Comparison of ENCODE assay signal across 26 cellular contexts in the genomic region with DNA sequence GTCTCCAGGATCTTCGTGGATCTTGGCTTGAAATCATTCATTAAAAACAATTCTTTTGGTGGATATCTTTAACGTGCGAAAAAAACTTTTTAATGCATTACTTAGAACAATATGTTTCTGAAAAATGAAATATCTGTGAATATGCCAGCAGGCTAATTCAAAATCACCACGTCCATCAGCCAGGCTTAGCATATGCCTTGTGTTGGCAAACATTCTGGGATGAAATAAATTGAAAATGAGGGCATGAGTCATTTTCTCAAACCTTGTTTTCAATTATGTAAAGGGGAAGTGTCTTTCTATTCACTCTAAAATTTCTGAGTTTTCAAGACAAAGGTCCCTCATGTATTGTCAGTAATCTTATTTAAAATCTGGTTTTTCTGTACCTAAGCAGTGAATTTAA.
DNase-seq lines count a peak whose midpoint lies in the region; ATAC-seq and TF ChIP-seq lines count a peak whose summit lies in the region.
"Had no signal": no experiment of that assay in that cellular context is flagged by ENCODE, and none has a peak within 500 bp of the region (broad histone marks: within the 10 kb centered on the region; RNA-seq: fewer than 3 reads in every experiment).

No MANE protein-coding gene starts in this region.

- in situ Hi-C loops in IMR-90 (cut with MboI; ENCODE audit: low sequenced_read_pairs): no loop called here

- H2AK9ac ChIP-seq in IMR-90 (replicated peaks; ENCODE audit: low read depth, low read length, poor library complexity): no peak overlapping the region

- DNase-seq in IMR-90 (no peak), SK-N-SH (no peak), endothelial cell (ENCODE audit: low spot score) (no peak), superior temporal gyrus (ENCODE audit: extremely low spot score) (peak; percentile 59), SIG-M5 (lab: John Stamatoyannopoulos, UW) (no peak), HFFc6 (no peak), DMS 273 treated with DMSO at 0.1 percent for 48 hours (lab: John Stamatoyannopoulos, UW) (no peak), NOMO-1 treated with dmso at 0.1 percent for 144 hours (lab: John Stamatoyannopoulos, UW; ENCODE audit: unreplicated experiment) (no peak)
- DNase-seq: ACHN; BE2C; CD8-positive, alpha-beta memory T cell; GDM1; H7; KBM-7; MG63; NCI-H187; NCI-H2081 treated with DMSO at 0.1 percent for 48 hours; NCI-H2171; NCI-H226; NCI-H524; NCI-H774; PC-3; T-helper 1 cell had no signal

- no peak overlapping the region for H3K56ac ChIP-seq in IMR-90 (ENCODE audit: extremely low read depth, insufficient read depth, low read length)

- ATAC-seq in IMR-90 (ENCODE audit: low read depth): no peak
- ATAC-seq: PC-3, Right ventricle myocardium inferior had no signal

- H2BK20ac ChIP-seq in IMR-90 (ENCODE audit: low read depth, low read length): no peak overlapping the region

- TF ChIP-seq RAD21 in IMR-90 (IDR thresholded peaks at IDR 0.05; ENCODE audit: low read length): no peak
- no peak for TF ChIP-seq RAD21 in SK-N-SH (IDR thresholded peaks at IDR 0.05; ENCODE audit: low read length)

- no peaks in the 10 kb centered on the region for H3K36me3 ChIP-seq in IMR-90 (ENCODE audit: control insufficient read depth, insufficient read depth, low read length)
- H3K36me3 ChIP-seq in SK-N-SH (replicated peaks in 1 of 2; ENCODE audit: control insufficient read depth in 1 of 2, insufficient read depth in 2 of 2, low read length in 1 of 2): peaks cover 34 to 48% of the 10 kb centered on the region in 2 experiments
- H3K36me3 ChIP-seq: MG63 had no signal

- no peak for TF ChIP-seq POLR2A in IMR-90 (IDR thresholded peaks at IDR 0.05; ENCODE audit: low read depth, low read length)

- H2AFZ ChIP-seq in IMR-90 (replicated peaks; ENCODE audit: low read length, poor library complexity) (no peak overlapping the region), SK-N-SH (ENCODE audit: low read depth) (no peak overlapping the region)

- no peak overlapping the region for H4K91ac ChIP-seq in IMR-90 (ENCODE audit: insufficient read depth, low read depth, low read length)

- CTCF ChIA-PET in IMR-90 (lab: Yijun Ruan, JAX): no interaction called here
- CTCF ChIA-PET in SK-N-SH (lab: Yijun Ruan, JAX): interaction anchor here (1.3 kb wide), 1 partner anchor 28 kb away, joined by 3 read pairs; no protein-coding TSS in a partner anchor

- H3K4me1 ChIP-seq in IMR-90 (ENCODE audit: control insufficient read depth, insufficient read depth, low read length) (0 out of 2 replicates have a peak, but pooled peaks cover 1% of the 10 kb centered on the region), SK-N-SH (ENCODE audit: control insufficient read depth in 1 of 2, insufficient read depth in 2 of 2, low read depth in 1 of 2, low read length in 1 of 2) (peaks cover 17 to 18% of the 10 kb centered on the region in 2 experiments; a peak in 2 of 4 replicates)
- H3K4me1 ChIP-seq: SJSA1 had no signal

- no peaks in the 10 kb centered on the region for H3K79me1 ChIP-seq in IMR-90 (ENCODE audit: low read depth in 1 of 2, low read length in 2 of 2)

- no peak overlapping the region for H2BK5ac ChIP-seq in IMR-90 (ENCODE audit: low read depth, low read length, poor library complexity, severe bottlenecking)

- H3K9ac ChIP-seq in IMR-90 (ENCODE audit: low read depth, low read length) (no peak overlapping the region), SK-N-SH (no peak overlapping the region)

- H3K27me3 ChIP-seq in IMR-90 (ENCODE audit: control insufficient read depth, insufficient read depth, low read length): no peaks in the 10 kb centered on the region
- no peaks in the 10 kb centered on the region for H3K27me3 ChIP-seq in SK-N-SH (ENCODE audit: insufficient read depth)
- H3K27me3 ChIP-seq: BE2C, MG63, SJSA1 had no signal

- H3K27me3 Mint-ChIP-seq in endothelial cell (ENCODE audit: unreplicated experiment) (no peaks in the 10 kb centered on the region), HFFc6 (ENCODE audit: insufficient read depth) (no peaks in the 10 kb centered on the region)
- H3K27me3 Mint-ChIP-seq: CD8-positive, alpha-beta memory T cell had no signal

- BruUV-seq in IMR-90 (replicated peaks; lab: Mats Ljungman, UMichigan): no TSS peak

- no peaks in the 10 kb centered on the region for H3K9me2 ChIP-seq in SK-N-SH

- H2BK15ac ChIP-seq in IMR-90 (ENCODE audit: low read depth, low read length): no peak overlapping the region

- H3K4me1 Mint-ChIP-seq in endothelial cell (ENCODE audit: unreplicated experiment): peaks cover 36% of the 10 kb centered on the region
- peaks cover 26% of the 10 kb centered on the region for H3K4me1 Mint-ChIP-seq in HFFc6 (ENCODE audit: low read depth)
- H3K4me1 Mint-ChIP-seq: CD14-positive monocyte; CD8-positive, alpha-beta memory T cell had no signal

- H4K8ac ChIP-seq in IMR-90 (ENCODE audit: low read depth in 2 of 2, low read length in 2 of 2): no peak overlapping the region

- POLR2A ChIA-PET in IMR-90 (lab: Charles Lee; ENCODE audit: unreplicated experiment) (no interaction called here), SK-N-SH (lab: Yijun Ruan, JAX) (no interaction called here)

- intact Hi-C loops in IMR-90 (cut with micrococcal nuclease): no loop called here

- H3K23ac ChIP-seq in IMR-90 (ENCODE audit: low read depth, low read length): no peak overlapping the region

- no peak for TF ChIP-seq EP300 in SK-N-SH (IDR thresholded peaks at IDR 0.05; ENCODE audit: borderline replicate concordance in 1 of 2, low read depth in 1 of 2, low read length in 1 of 2)

- H3K9me3 Mint-ChIP-seq in endothelial cell (ENCODE audit: unreplicated experiment) (no peaks in the 10 kb centered on the region), HFFc6 (no peaks in the 10 kb centered on the region)
- H3K9me3 Mint-ChIP-seq: CD14-positive monocyte had no signal

- H3K4me3 Mint-ChIP-seq in endothelial cell (ENCODE audit: unreplicated experiment) (no peak overlapping the region), HFFc6 (no peak overlapping the region)
- H3K4me3 Mint-ChIP-seq: CD14-positive monocyte; CD8-positive, alpha-beta memory T cell had no signal

- H3K27ac Mint-ChIP-seq in endothelial cell (ENCODE audit: unreplicated experiment) (peak overlapping the region; percentile 14), HFFc6 (no peak overlapping the region)
- H3K27ac Mint-ChIP-seq: CD14-positive monocyte; CD8-positive, alpha-beta memory T cell had no signal

- no peaks in the 10 kb centered on the region for H3K9me3 ChIP-seq in IMR-90 (ENCODE audit: control insufficient read depth, insufficient read depth, low read length)
- H3K9me3 ChIP-seq in SK-N-SH: no peaks in the 10 kb centered on the region
- H3K9me3 ChIP-seq: BE2C, MG63, SJSA1 had no signal

- peaks cover 4% of the 10 kb centered on the region; the same call in 1 of the 2 replicates for H3K9me1 ChIP-seq in IMR-90 (ENCODE audit: insufficient read depth, low read length)

- H3K79me2 ChIP-seq in SK-N-SH (ENCODE audit: insufficient read depth): no peaks in the 10 kb centered on the region

- H3K27ac ChIP-seq in IMR-90 (ENCODE audit: insufficient read depth, low read length) (no peak overlapping the region), SK-N-SH (ENCODE audit: low read depth in 2 of 2, low read length in 1 of 2) (peak overlapping the region; percentile 18 to 98; a peak in 3 of 4 replicates)
- H3K27ac ChIP-seq: SJSA1 had no signal

- no peak overlapping the region for H3K4ac ChIP-seq in IMR-90 (ENCODE audit: low read depth, low read length)

- dilution Hi-C loops in IMR-90 (cut with HindIII; ENCODE audit: low sequenced_read_pairs, unreplicated experiment): no loop called here

- TF ChIP-seq CTCF in IMR-90 (conservative IDR thresholded peaks at IDR 0.05; ENCODE audit: low read depth, low read length) (no peak), SK-N-SH (IDR thresholded peaks at IDR 0.05) (no peak), endothelial cell (IDR thresholded peaks at IDR 0.05; ENCODE audit: unreplicated experiment) (no peak), HFFc6 (IDR thresholded peaks at IDR 0.05) (no peak)

- no CpG with 5 or more reads among the region's 4 CpGs for WGBS in IMR-90 (ENCODE audit: extremely low coverage in 2 of 2, insufficient read length in 1 of 2), 2 experiments
- 38% methylated on average over 4 of the region's 4 CpGs for WGBS in SK-N-SH (ENCODE audit: low lambda C conversion rate)

- H3K36me3 Mint-ChIP-seq in endothelial cell (ENCODE audit: low read depth, unreplicated experiment) (no peaks in the 10 kb centered on the region), HFFc6 (ENCODE audit: low read depth) (no peaks in the 10 kb centered on the region)
- H3K36me3 Mint-ChIP-seq: CD14-positive monocyte; CD8-positive, alpha-beta memory T cell had no signal

- H3K4me3 ChIP-seq in IMR-90 (ENCODE audit: insufficient read depth, low read depth, low read length): no peak overlapping the region
- no peak overlapping the region for H3K4me3 ChIP-seq in SK-N-SH (ENCODE audit: low read depth in 2 of 2, low read length in 1 of 2)
- H3K4me3 ChIP-seq: MG63, SJSA1 had no signal

- no peak overlapping the region for H2BK120ac ChIP-seq in IMR-90 (ENCODE audit: low read depth, low read length)

- peak overlapping the region; percentile 55; the same call in 1 of the 2 replicates for H3K14ac ChIP-seq in IMR-90 (replicated peaks; ENCODE audit: low read depth, low read length)

- H4K5ac ChIP-seq in IMR-90 (ENCODE audit: low read depth, low read length): no peak overlapping the region

- H3K4me2 ChIP-seq in IMR-90 (ENCODE audit: low read depth, low read length) (no peak overlapping the region), SK-N-SH (no peak overlapping the region)

- H4K20me1 ChIP-seq in IMR-90 (ENCODE audit: insufficient read depth, low read length): no peaks in the 10 kb centered on the region
- no peaks in the 10 kb centered on the region; the same call in 1 of the 2 replicates for H4K20me1 ChIP-seq in SK-N-SH (ENCODE audit: insufficient read depth)

- no peak overlapping the region for H2AK5ac ChIP-seq in IMR-90 (ENCODE audit: low read depth, low read length)

- no peak overlapping the region for H3K18ac ChIP-seq in IMR-90 (ENCODE audit: low read depth, low read length)

- H3F3A ChIP-seq in SK-N-SH (replicated peaks; ENCODE audit: insufficient read depth): peaks cover 3% of the 10 kb centered on the region

TF ChIP-seq in IMR-90, 13 proteins besides CTCF, POLR2A, EP300 and RAD21 (continues in another document):
- TF ChIP-seq RCOR1 (IDR thresholded peaks at IDR 0.05; ENCODE audit: insufficient replicate concordance, low read length) (no peak), RFX5 (IDR thresholded peaks at IDR 0.05; ENCODE audit: low read depth, low read length) (no peak), CEBPB (IDR thresholded peaks at IDR 0.05; ENCODE audit: low read depth, low read length) (no peak), CHD1 (IDR thresholded peaks at IDR 0.05; ENCODE audit: low read depth, low read length) (no peak)

TF ChIP-seq in SK-N-SH, 30 proteins besides CTCF, POLR2A, EP300 and RAD21 (continues in another document):
- no peak for TF ChIP-seq YY1 (IDR thresholded peaks at IDR 0.05; ENCODE audit: low read depth)
- no peak for TF ChIP-seq JUND (IDR thresholded peaks at IDR 0.05)
- no peak for TF ChIP-seq CHD2 (IDR thresholded peaks at IDR 0.05; ENCODE audit: low read length, partially characterized antibody)
- TF ChIP-seq MXI1 (IDR thresholded peaks at IDR 0.05; ENCODE audit: low read depth, low read length): no peak
- no peak for TF ChIP-seq SMC3 (IDR thresholded peaks at IDR 0.05; ENCODE audit: low read depth, low read length)
- no peak for TF ChIP-seq POLR2AphosphoS5 (IDR thresholded peaks at IDR 0.05; ENCODE audit: low read depth, low read length)
- TF ChIP-seq NFIC (IDR thresholded peaks at IDR 0.05; ENCODE audit: borderline replicate concordance): no peak
